ENCODE assay signal across 21 cellular contexts in the genomic region with DNA sequence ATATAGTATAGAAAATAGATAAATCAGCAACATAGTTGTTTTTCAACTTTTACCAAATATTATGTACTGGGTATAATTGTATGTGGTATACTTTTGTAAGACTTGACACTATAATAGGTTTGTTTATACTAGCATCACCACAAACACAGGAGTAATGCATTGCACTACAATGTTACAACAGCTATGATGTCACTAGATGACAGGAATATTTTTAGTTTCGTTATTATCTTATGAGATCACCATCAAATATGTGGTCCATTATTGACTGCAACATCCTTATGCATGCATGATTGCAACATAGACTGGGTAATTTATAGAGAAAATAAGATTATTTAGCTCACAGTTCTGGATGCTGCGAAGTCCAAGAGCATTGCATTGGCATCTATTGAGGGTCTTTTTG.
DNase-seq lines count a peak whose midpoint lies in the region; ATAC-seq, FAIRE-seq and TF ChIP-seq lines count a peak whose summit lies in the region.
"Had no signal": no experiment of that assay in that cellular context is flagged by ENCODE, and none has a peak within 500 bp of the region (broad histone marks: within the 10 kb centered on the region; RNA-seq: fewer than 3 reads in every experiment).

No MANE protein-coding gene starts in this region.

- no peaks in the 10 kb centered on the region for H4K20me1 ChIP-seq in HepG2 (ENCODE audit: insufficient read depth, low read length)
- H4K20me1 ChIP-seq: BLaER1 had no signal

- TF ChIP-seq CTCF in HepG2 (CRISPR knock-in tag; IDR thresholded peaks at IDR 0.05) (no peak), right lobe of liver (IDR thresholded peaks at IDR 0.05) (no peak), fibroblast of mammary gland (conservative IDR thresholded peaks at IDR 0.05; ENCODE audit: control insufficient read depth, insufficient read depth, low read depth, low read length) (no peak)

- no peak overlapping the region for H3K9ac ChIP-seq in HepG2 (ENCODE audit: insufficient read depth, low read depth, low read length)
- H3K9ac ChIP-seq: BLaER1 had no signal

- no peak overlapping the region for H2AFZ ChIP-seq in HepG2 (ENCODE audit: low read length)

- in situ Hi-C loops in HepG2 (cut with HindIII; ENCODE audit: extremely low pct_ligation_motif_present, low pct_unique_long_range_greater_than_20kb): no loop called here

- H3K4me3 ChIP-seq in HepG2 (replicated peaks in 1 of 3; ENCODE audit: insufficient read depth in 1 of 3, low read depth in 2 of 3, low read length in 3 of 3): no peak overlapping the region
- no peak overlapping the region for H3K4me3 ChIP-seq in right lobe of liver
- no peak overlapping the region for H3K4me3 ChIP-seq in fibroblast of mammary gland (ENCODE audit: control insufficient read depth, low read depth, low read length)
- H3K4me3 ChIP-seq: BLaER1 had no signal

- H3K27me3 ChIP-seq in HepG2 (ENCODE audit: control insufficient read depth in 1 of 2, insufficient read depth in 2 of 2, low read length in 2 of 2) (no peaks in the 10 kb centered on the region), right lobe of liver (no peaks in the 10 kb centered on the region)
- H3K27me3 ChIP-seq: BLaER1 had no signal

- POLR2A ChIA-PET in HepG2 (lab: Yijun Ruan, JAX): no interaction called here

- WGBS in HepG2 (ENCODE audit: low lambda C conversion rate): 0% methylated on average over 2 of the region's 2 CpGs
- WGBS in right lobe of liver (ENCODE audit: insufficient coverage, low coverage, low lambda C conversion rate, missing lambda C conversion rate): 50% methylated on average over 2 of the region's 2 CpGs

- BruUV-seq in HepG2 (replicated peaks; lab: Mats Ljungman, UMichigan): no TSS peak

- H3K36me3 ChIP-seq in HepG2 (replicated peaks in 1 of 2; ENCODE audit: control insufficient read depth in 1 of 2, insufficient read depth in 2 of 2, low read length in 2 of 2) (no peaks in the 10 kb centered on the region), right lobe of liver (no peaks in the 10 kb centered on the region)
- H3K36me3 ChIP-seq: BLaER1 had no signal

- CTCF ChIA-PET in HepG2 (lab: Yijun Ruan, JAX; ENCODE audit: low intra/inter-chr PET ratio, low total read pairs): no interaction called here

- no peak for ATAC-seq in HepG2
- no peak for ATAC-seq in right lobe of liver

- FAIRE-seq in HepG2 (lab: Jason Lieb, UNC): no peak
- FAIRE-seq: D721Med, G401.6, GM12892 had no signal

- TF ChIP-seq RAD21 in HepG2 (CRISPR knock-in tag; IDR thresholded peaks at IDR 0.05): no peak

- no peak for TF ChIP-seq EP300 in HepG2 (IDR thresholded peaks at IDR 0.05; ENCODE audit: low read depth in 2 of 2, low read length in 2 of 2)
- no peak for TF ChIP-seq EP300 in HepG2 (CRISPR knock-in tag; IDR thresholded peaks at IDR 0.05; ENCODE audit: borderline replicate concordance)

- H3K4me1 ChIP-seq in HepG2 (ENCODE audit: insufficient read depth, low read length) (no peaks in the 10 kb centered on the region), right lobe of liver (no peaks in the 10 kb centered on the region)
- H3K4me1 ChIP-seq: BLaER1 had no signal

- no peaks in the 10 kb centered on the region for H3K79me2 ChIP-seq in HepG2 (ENCODE audit: insufficient read depth, low read length)

- H3K9me3 ChIP-seq in HepG2 (ENCODE audit: low read length) (peaks cover 8% of the 10 kb centered on the region; the same call in 1 of the 2 replicates), right lobe of liver (no peaks in the 10 kb centered on the region)
- H3K9me3 ChIP-seq: BLaER1 had no signal

- intact Hi-C loops in HepG2 (cut with micrococcal nuclease; ENCODE audit: unreplicated experiment) (no loop called here), right lobe of liver (cut with DNase I) (no loop called here)

- DNase-seq in HepG2 (ENCODE audit: low spot score) (no peak), right lobe of liver (no peak), HCEC 1CT (peak; percentile 61), amniotic epithelial cell (ENCODE audit: low read depth) (peak; percentile 53), fibroblast of mammary gland (ENCODE audit: low read depth) (peak; percentile 11), MV-4-11 (lab: John Stamatoyannopoulos, UW) (no peak), kidney glomerular epithelial cell (lab: John Stamatoyannopoulos, UW) (no peak)
- DNase-seq in stimulated activated CD4-positive, alpha-beta T cell treated with anti-CD3 and anti-CD28 coated beads, Interleukin-4, amount 100 ng/mL, for 1 hour: no peak
- DNase-seq: CD4-positive, CD25-positive, alpha-beta regulatory T cell; CD8-positive, alpha-beta memory T cell; DMS 273 treated with DMSO at 0.1 percent for 48 hours; DMS79; GOT3; H9; HFFc6 had no signal

- no peak for TF ChIP-seq POLR2A in HepG2 (IDR thresholded peaks at IDR 0.05; ENCODE audit: insufficient read depth in 1 of 2, low read depth in 2 of 2, low read length in 2 of 2)
- TF ChIP-seq POLR2A in right lobe of liver (IDR thresholded peaks at IDR 0.05): no peak

- H3K4me2 ChIP-seq in HepG2 (ENCODE audit: low read depth, low read length): no peak overlapping the region
- H3K4me2 ChIP-seq: BLaER1 had no signal

- H3K27ac ChIP-seq in HepG2 (ENCODE audit: extremely low read length, insufficient read depth, low read length) (no peak overlapping the region), right lobe of liver (no peak overlapping the region)
- H3K27ac ChIP-seq: 22Rv1, BLaER1, C4-2B had no signal

TF ChIP-seq in HepG2, 621 proteins besides CTCF, POLR2A, EP300 and RAD21:
- TF ChIP-seq ZKSCAN8 (CRISPR knock-in tag; IDR thresholded peaks at IDR 0.05; ENCODE audit: borderline replicate concordance) (no peak), CREB1 (IDR thresholded peaks at IDR 0.05) (peak; percentile 37; the same call in 1 of the 2 replicates), CREB1 (CRISPR knock-in tag; IDR thresholded peaks at IDR 0.05) (no peak)

Comparison
In these comparisons a context has a peak if more than half of its experiments do, and no peak if none do; other contexts are left out.
1. DNase-seq: peak in HCEC 1CT (single experiment), amniotic epithelial cell (single experiment) and fibroblast of mammary gland (single experiment); none in HepG2 (single experiment), right lobe of liver (0 of 3), MV-4-11 (single experiment), stimulated activated CD4-positive, alpha-beta T cell treated with anti-CD3 and anti-CD28 coated beads, Interleukin-4, amount 100 ng/mL, for 1 hour (single experiment) and kidney glomerular epithelial cell (single experiment).